Comparison of ENCODE assay signal across 1 cellular context in genomic region chr4:16926214-16926613, GRCh38.
TF ChIP-seq lines count a peak whose summit lies in the region.

No MANE protein-coding gene starts in this region.

TF ChIP-seq in H1, 55 proteins besides CTCF, POLR2A, EP300 and RAD21:
- TF ChIP-seq ATF3 (IDR thresholded peaks at IDR 0.05; ENCODE audit: insufficient read depth, low read depth, low read length) = no peak
- no peak for TF ChIP-seq ATF2 (IDR thresholded peaks at IDR 0.05; ENCODE audit: low read length)
- no peak for TF ChIP-seq NRF1 (IDR thresholded peaks at IDR 0.05; ENCODE audit: low read depth, low read length)
TF ChIP-seq in H1: peak in this region for 0.
